In genomic region chr22:47854680-47855079, GRCh38 we compare ENCODE assay signal across 26 cellular contexts.
A peak's percentile ranks its signal among the peaks of the same experiment; 100 is the strongest.
DNase-seq lines count a peak whose midpoint lies in the region; FAIRE-seq and TF ChIP-seq lines count a peak whose summit lies in the region.
"Had no signal": no experiment of that assay in that cellular context is flagged by ENCODE, and none has a peak within 500 bp of the region (broad histone marks: within the 10 kb centered on the region; RNA-seq: fewer than 3 reads in every experiment).

No MANE protein-coding gene starts in this region.

- no peak overlapping the region for H2AFZ ChIP-seq in smooth muscle cell (ENCODE audit: low read depth)
- H2AFZ ChIP-seq in SK-N-SH (ENCODE audit: low read depth), result no peak overlapping the region

- H3K4me1 ChIP-seq in smooth muscle cell (ENCODE audit: low read depth) (no peaks in the 10 kb centered on the region), SK-N-SH (ENCODE audit: control insufficient read depth in 1 of 2, insufficient read depth in 2 of 2, low read depth in 1 of 2, low read length in 1 of 2) (no peaks in the 10 kb centered on the region; a peak in 1 of 4 replicates)
- H3K4me1 ChIP-seq: BE2C had no signal

- H3K9ac ChIP-seq in smooth muscle cell (ENCODE audit: low read depth) (peak overlapping the region; percentile 41), SK-N-SH (no peak overlapping the region)
- H3K9ac ChIP-seq: BLaER1 had no signal

- TF ChIP-seq CTCF in bronchial epithelial cell (IDR thresholded peaks at IDR 0.05; ENCODE audit: insufficient read depth, low read length, severe bottlenecking) (no peak), coronary artery (IDR thresholded peaks at IDR 0.05) (no peak), smooth muscle cell (IDR thresholded peaks at IDR 0.05; ENCODE audit: borderline replicate concordance, insufficient read depth, poor library complexity, severe bottlenecking) (no peak), SK-N-SH (IDR thresholded peaks at IDR 0.05) (no peak)

- DNase-seq in bronchial epithelial cell (ENCODE audit: low read depth) (no peak), coronary artery (ENCODE audit: low spot score) (peak; percentile 7), smooth muscle cell (lab: John Stamatoyannopoulos, UW; ENCODE audit: unreplicated experiment) (no peak), SK-N-SH (no peak), NCI-H1092 treated with DMSO at 0.1 percent for 48 hours (lab: John Stamatoyannopoulos, UW) (no peak)
- no peak for DNase-seq in stimulated activated CD4-positive, alpha-beta T cell treated with anti-CD3 and anti-CD28 coated beads, Interleukin-2, amount 100 ng/mL, for 48 hours
- DNase-seq: 8988T; ACHN; BE2C; C1 segment of cervical spinal cord; CD4-positive, alpha-beta memory T cell; CD4-positive, CD25-positive, alpha-beta regulatory T cell; CD8-positive, alpha-beta memory T cell; COR-L47; DMS 273 treated with DMSO at 0.1 percent for 48 hours; DMS153; DMS53; DMS79; DND-41; EL; GDM1 had no signal

- TF ChIP-seq RAD21 in SK-N-SH (IDR thresholded peaks at IDR 0.05; ENCODE audit: low read length), result no peak

- no peaks in the 10 kb centered on the region for H4K20me1 ChIP-seq in smooth muscle cell (ENCODE audit: low read depth)
- no peaks in the 10 kb centered on the region for H4K20me1 ChIP-seq in SK-N-SH (ENCODE audit: insufficient read depth)
- H4K20me1 ChIP-seq: BLaER1 had no signal

- WGBS in smooth muscle cell (ENCODE audit: low lambda C conversion rate), result 70% methylated on average over 4 of the region's 4 CpGs
- WGBS in SK-N-SH (ENCODE audit: low lambda C conversion rate), result 19% methylated on average over 3 of the region's 4 CpGs

- H3K4me3 ChIP-seq in bronchial epithelial cell (ENCODE audit: low read depth, low read length) (no peak overlapping the region), coronary artery (no peak overlapping the region), smooth muscle cell (no peak overlapping the region), SK-N-SH (ENCODE audit: low read depth in 2 of 2, low read length in 1 of 2) (no peak overlapping the region)
- H3K4me3 ChIP-seq: BLaER1, GM12878 had no signal

- POLR2A ChIA-PET in SK-N-SH (lab: Yijun Ruan, JAX), result no interaction called here

- H3K36me3 ChIP-seq in bronchial epithelial cell (ENCODE audit: control insufficient read depth, insufficient read depth, low read length) (no peaks in the 10 kb centered on the region), smooth muscle cell (ENCODE audit: low read depth) (no peaks in the 10 kb centered on the region), SK-N-SH (replicated peaks in 1 of 2; ENCODE audit: control insufficient read depth in 1 of 2, insufficient read depth in 2 of 2, low read length in 1 of 2) (no peaks in the 10 kb centered on the region)
- H3K36me3 ChIP-seq: BE2C, BLaER1 had no signal

- no peaks in the 10 kb centered on the region for H3F3A ChIP-seq in smooth muscle cell (ENCODE audit: low read depth)
- H3F3A ChIP-seq in SK-N-SH (replicated peaks; ENCODE audit: insufficient read depth), result no peaks in the 10 kb centered on the region

- H3K27me3 ChIP-seq in bronchial epithelial cell (ENCODE audit: control insufficient read depth, insufficient read depth, low read length), result no peaks in the 10 kb centered on the region
- no peaks in the 10 kb centered on the region for H3K27me3 ChIP-seq in smooth muscle cell (ENCODE audit: low read depth)
- H3K27me3 ChIP-seq in SK-N-SH (ENCODE audit: insufficient read depth), result no peaks in the 10 kb centered on the region
- H3K27me3 ChIP-seq: BE2C had no signal

- no peak for TF ChIP-seq EP300 in SK-N-SH (IDR thresholded peaks at IDR 0.05; ENCODE audit: borderline replicate concordance in 1 of 2, low read depth in 1 of 2, low read length in 1 of 2)

- H3K27ac ChIP-seq in coronary artery (no peak overlapping the region), smooth muscle cell (ENCODE audit: low read depth) (peak overlapping the region; percentile 84), SK-N-SH (ENCODE audit: low read depth in 2 of 2, low read length in 1 of 2) (no peak overlapping the region)
- H3K27ac ChIP-seq: BLaER1 had no signal

- peak; percentile 47 for FAIRE-seq in bronchial epithelial cell (lab: Jason Lieb, UNC)
- FAIRE-seq: A204.1, GM12878, GM12892, GM18507 had no signal

- H3K4me2 ChIP-seq in smooth muscle cell (peak overlapping the region; percentile 36), SK-N-SH (no peak overlapping the region)
- H3K4me2 ChIP-seq: BLaER1 had no signal

- H3K79me2 ChIP-seq in smooth muscle cell (ENCODE audit: low read depth), result no peaks in the 10 kb centered on the region
- no peaks in the 10 kb centered on the region for H3K79me2 ChIP-seq in SK-N-SH (ENCODE audit: insufficient read depth)

- peaks cover 4% of the 10 kb centered on the region for H3K9me3 ChIP-seq in smooth muscle cell (replicated peaks; ENCODE audit: low read depth)
- no peaks in the 10 kb centered on the region for H3K9me3 ChIP-seq in SK-N-SH
- H3K9me3 ChIP-seq: BE2C had no signal

- CTCF ChIA-PET in SK-N-SH (lab: Yijun Ruan, JAX), result no interaction called here

- no peaks in the 10 kb centered on the region for H3K9me2 ChIP-seq in SK-N-SH

TF ChIP-seq in SK-N-SH, 30 proteins besides CTCF, POLR2A, EP300 and RAD21 (continues in another document):
- TF ChIP-seq RXRA (IDR thresholded peaks at IDR 0.05; ENCODE audit: borderline replicate concordance, low read depth), result no peak
- TF ChIP-seq MXI1 (IDR thresholded peaks at IDR 0.05; ENCODE audit: low read depth, low read length), result no peak
- no peak for TF ChIP-seq TCF12 (IDR thresholded peaks at IDR 0.05)
- TF ChIP-seq, protein P1, sequence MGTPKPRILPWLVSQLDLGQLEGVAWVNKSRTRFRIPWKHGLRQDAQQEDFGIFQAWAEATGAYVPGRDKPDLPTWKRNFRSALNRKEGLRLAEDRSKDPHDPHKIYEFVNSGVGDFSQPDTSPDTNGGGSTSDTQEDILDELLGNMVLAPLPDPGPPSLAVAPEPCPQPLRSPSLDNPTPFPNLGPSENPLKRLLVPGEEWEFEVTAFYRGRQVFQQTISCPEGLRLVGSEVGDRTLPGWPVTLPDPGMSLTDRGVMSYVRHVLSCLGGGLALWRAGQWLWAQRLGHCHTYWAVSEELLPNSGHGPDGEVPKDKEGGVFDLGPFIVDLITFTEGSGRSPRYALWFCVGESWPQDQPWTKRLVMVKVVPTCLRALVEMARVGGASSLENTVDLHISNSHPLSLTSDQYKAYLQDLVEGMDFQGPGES (IDR thresholded peaks at IDR 0.05; ENCODE audit: low read depth, low read length), result no peak
- TF ChIP-seq, protein P2, sequence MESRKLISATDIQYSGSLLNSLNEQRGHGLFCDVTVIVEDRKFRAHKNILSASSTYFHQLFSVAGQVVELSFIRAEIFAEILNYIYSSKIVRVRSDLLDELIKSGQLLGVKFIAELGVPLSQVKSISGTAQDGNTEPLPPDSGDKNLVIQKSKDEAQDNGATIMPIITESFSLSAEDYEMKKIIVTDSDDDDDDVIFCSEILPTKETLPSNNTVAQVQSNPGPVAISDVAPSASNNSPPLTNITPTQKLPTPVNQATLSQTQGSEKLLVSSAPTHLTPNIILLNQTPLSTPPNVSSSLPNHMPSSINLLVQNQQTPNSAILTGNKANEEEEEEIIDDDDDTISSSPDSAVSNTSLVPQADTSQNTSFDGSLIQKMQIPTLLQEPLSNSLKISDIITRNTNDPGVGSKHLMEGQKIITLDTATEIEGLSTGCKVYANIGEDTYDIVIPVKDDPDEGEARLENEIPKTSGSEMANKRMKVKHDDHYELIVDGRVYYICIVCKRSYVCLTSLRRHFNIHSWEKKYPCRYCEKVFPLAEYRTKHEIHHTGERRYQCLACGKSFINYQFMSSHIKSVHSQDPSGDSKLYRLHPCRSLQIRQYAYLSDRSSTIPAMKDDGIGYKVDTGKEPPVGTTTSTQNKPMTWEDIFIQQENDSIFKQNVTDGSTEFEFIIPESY (IDR thresholded peaks at IDR 0.05; ENCODE audit: borderline replicate concordance, low read depth), result no peak
- TF ChIP-seq SIN3A (IDR thresholded peaks at IDR 0.05; ENCODE audit: borderline replicate concordance, low read depth, low read length), result no peak
- TF ChIP-seq YY1 (IDR thresholded peaks at IDR 0.05; ENCODE audit: low read depth), result no peak
- TF ChIP-seq NRF1 (IDR thresholded peaks at IDR 0.05; ENCODE audit: low read depth, low read length), result no peak
- TF ChIP-seq SMC3 (IDR thresholded peaks at IDR 0.05; ENCODE audit: low read depth, low read length), result no peak
- TF ChIP-seq PBX3 (IDR thresholded peaks at IDR 0.05), result no peak
- TF ChIP-seq FOSL2 (IDR thresholded peaks at IDR 0.05; ENCODE audit: borderline replicate concordance, low read depth), result no peak
- TF ChIP-seq RFX5 (IDR thresholded peaks at IDR 0.05; ENCODE audit: low read length), result no peak
- TF ChIP-seq USF2 (IDR thresholded peaks at IDR 0.05; ENCODE audit: borderline replicate concordance, low read depth, low read length), result no peak
- TF ChIP-seq CHD2 (IDR thresholded peaks at IDR 0.05; ENCODE audit: low read length, partially characterized antibody), result no peak
- TF ChIP-seq GABPA (IDR thresholded peaks at IDR 0.05; ENCODE audit: low read depth), result no peak
- TF ChIP-seq MEF2A (IDR thresholded peaks at IDR 0.05; ENCODE audit: borderline replicate concordance, low read depth), result no peak
- no peak for TF ChIP-seq FOXM1 (IDR thresholded peaks at IDR 0.05; ENCODE audit: low read depth)
